1 cellular context compared by ENCODE assay signal in the genomic region with DNA sequence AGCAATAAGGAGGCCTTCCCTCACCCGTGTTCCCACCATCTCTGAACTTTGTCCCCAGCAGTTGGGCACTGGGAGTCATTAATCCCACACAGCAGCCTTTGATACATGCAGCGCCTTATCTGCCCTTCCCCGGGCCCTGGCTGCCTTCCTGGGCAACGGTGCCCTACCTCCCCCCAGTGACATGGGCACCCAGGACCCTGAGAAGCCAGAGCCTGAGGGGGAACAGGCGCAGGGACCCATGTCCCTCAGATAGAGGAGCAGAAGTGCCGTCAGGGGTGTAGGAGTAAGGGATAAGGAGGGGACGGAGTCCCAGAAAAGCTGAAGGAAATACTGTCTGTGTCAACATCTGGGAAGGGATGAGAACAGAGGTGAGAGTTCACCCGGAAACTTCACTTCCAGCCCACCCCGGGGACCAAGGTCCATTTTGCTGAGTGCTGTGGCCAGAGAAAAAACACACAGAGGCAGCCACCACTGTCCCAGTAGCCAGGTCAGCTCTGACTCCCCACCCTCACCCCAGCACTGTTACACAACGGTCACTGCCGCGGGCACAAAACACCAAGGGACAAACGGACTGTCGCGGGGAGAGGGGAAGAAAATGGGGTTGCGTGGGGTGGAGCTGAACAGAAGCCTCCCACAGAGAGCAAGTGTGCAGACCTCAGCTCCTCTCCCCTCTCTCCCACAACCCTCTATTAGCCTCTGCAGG.
TF ChIP-seq lines count a peak whose summit lies in the region.

No MANE protein-coding gene starts in this region.

TF ChIP-seq in H1, 55 proteins besides CTCF, POLR2A, EP300 and RAD21:
- no peak for TF ChIP-seq MAFK (IDR thresholded peaks at IDR 0.05; ENCODE audit: low read depth, low read length)
- TF ChIP-seq KDM5A (IDR thresholded peaks at IDR 0.05; ENCODE audit: low read length) = no peak
- no peak for TF ChIP-seq CHD2 (IDR thresholded peaks at IDR 0.05; ENCODE audit: low read length)
- TF ChIP-seq TAF7 (optimal IDR thresholded peaks at IDR 0.05; ENCODE audit: borderline replicate concordance, low read depth, low read length) = no peak
- no peak for TF ChIP-seq HDAC6 (IDR thresholded peaks at IDR 0.05; ENCODE audit: low read depth, low read length)
- no peak for TF ChIP-seq JUN (IDR thresholded peaks at IDR 0.05; ENCODE audit: low read depth, low read length)
- TF ChIP-seq, protein P1, sequence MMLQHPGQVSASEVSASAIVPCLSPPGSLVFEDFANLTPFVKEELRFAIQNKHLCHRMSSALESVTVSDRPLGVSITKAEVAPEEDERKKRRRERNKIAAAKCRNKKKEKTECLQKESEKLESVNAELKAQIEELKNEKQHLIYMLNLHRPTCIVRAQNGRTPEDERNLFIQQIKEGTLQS (IDR thresholded peaks at IDR 0.05; ENCODE audit: insufficient read depth, low read depth, low read length) = no peak
- no peak for TF ChIP-seq YY1 (IDR thresholded peaks at IDR 0.05; ENCODE audit: low read depth, low read length)
- TF ChIP-seq, protein P2, sequence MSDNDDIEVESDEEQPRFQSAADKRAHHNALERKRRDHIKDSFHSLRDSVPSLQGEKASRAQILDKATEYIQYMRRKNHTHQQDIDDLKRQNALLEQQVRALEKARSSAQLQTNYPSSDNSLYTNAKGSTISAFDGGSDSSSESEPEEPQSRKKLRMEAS (IDR thresholded peaks at IDR 0.05) = no peak
- TF ChIP-seq CHD1 (IDR thresholded peaks at IDR 0.05; ENCODE audit: low read depth, low read length) = no peak
- TF ChIP-seq, protein P3, sequence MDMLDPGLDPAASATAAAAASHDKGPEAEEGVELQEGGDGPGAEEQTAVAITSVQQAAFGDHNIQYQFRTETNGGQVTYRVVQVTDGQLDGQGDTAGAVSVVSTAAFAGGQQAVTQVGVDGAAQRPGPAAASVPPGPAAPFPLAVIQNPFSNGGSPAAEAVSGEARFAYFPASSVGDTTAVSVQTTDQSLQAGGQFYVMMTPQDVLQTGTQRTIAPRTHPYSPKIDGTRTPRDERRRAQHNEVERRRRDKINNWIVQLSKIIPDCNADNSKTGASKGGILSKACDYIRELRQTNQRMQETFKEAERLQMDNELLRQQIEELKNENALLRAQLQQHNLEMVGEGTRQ (IDR thresholded peaks at IDR 0.05; ENCODE audit: low read length) = no peak
- TF ChIP-seq SIX5 (IDR thresholded peaks at IDR 0.05; ENCODE audit: low read depth, low read length) = no peak
- no peak for TF ChIP-seq SP4 (IDR thresholded peaks at IDR 0.05; ENCODE audit: low read length)
- TF ChIP-seq SIN3A (conservative IDR thresholded peaks at IDR 0.05 in 1 of 2, IDR thresholded peaks at IDR 0.05 in 1 of 2; ENCODE audit: low read depth in 1 of 2, low read length in 2 of 2) = no peak
- no peak for TF ChIP-seq CBX8 (IDR thresholded peaks at IDR 0.05; ENCODE audit: borderline replicate concordance, low read depth, low read length)
